In genomic region chr1:41900611-41901444, GRCh38 we compare ENCODE assay signal across 11 cellular contexts. TPM values are rescaled to one million over a fixed set of nuclear protein-coding genes. Genes with fewer than 3 reads are reported as not detected.
A peak's percentile ranks its signal among the peaks of the same experiment; 100 is the strongest.
DNase-seq lines count a peak whose midpoint lies in the region; ATAC-seq and TF ChIP-seq lines count a peak whose summit lies in the region.
"Had no signal": no experiment of that assay in that cellular context is flagged by ENCODE, and none has a peak within 500 bp of the region (broad histone marks: within the 10 kb centered on the region; RNA-seq: fewer than 3 reads in every experiment).

No MANE protein-coding gene starts in this region.

- peaks cover 37% of the 10 kb centered on the region for H3K4me1 ChIP-seq in ACC112 (ENCODE audit: control insufficient read depth, insufficient read depth, low read length, unreplicated experiment)
- no peaks in the 10 kb centered on the region; the same call in 1 of the 2 replicates for H3K4me1 ChIP-seq in H9 (ENCODE audit: insufficient read depth, low read length)
- H3K4me1 ChIP-seq: pancreas had no signal

- no peak overlapping the region for H3K9ac ChIP-seq in H9 (ENCODE audit: extremely low read depth, insufficient read length, low read length)
- H3K9ac ChIP-seq: BLaER1 treated with 17β-estradiol and CSF1 and Interleukin-3, amounts not matched to agents 10 nM and 100 nM had no signal

- no peaks in the 10 kb centered on the region for H3K79me1 ChIP-seq in H9 (ENCODE audit: insufficient read depth, low read depth, low read length, poor library complexity, severe bottlenecking)

- no peak overlapping the region for H3K4ac ChIP-seq in H9 (ENCODE audit: low read depth, low read length)

- no peak overlapping the region for H2BK15ac ChIP-seq in H9 (ENCODE audit: low read depth, low read length)

- no peaks in the 10 kb centered on the region for H3K36me3 Mint-ChIP-seq in H9 (ENCODE audit: insufficient read depth in 1 of 3, low read depth in 3 of 3)
- H3K36me3 Mint-ChIP-seq in activated T-helper 17 cell treated with anti-CD3 and anti-CD28 coated beads, Interleukin-2, amount 50 U/mL, for 72 hours (ENCODE audit: low read depth) = no peaks in the 10 kb centered on the region

- H2BK20ac ChIP-seq in H9 (ENCODE audit: low read depth, low read length, poor library complexity, severe bottlenecking) = no peak overlapping the region

- no peak overlapping the region for H2BK120ac ChIP-seq in H9 (ENCODE audit: low read depth, low read length, poor library complexity, severe bottlenecking)

- H3K23me2 ChIP-seq in H9 (ENCODE audit: insufficient read length, low read depth, low read length, poor library complexity, severe bottlenecking) = no peaks in the 10 kb centered on the region

- peaks cover 10 to 21% of the 10 kb centered on the region in 2 experiments for H3K4me1 Mint-ChIP-seq in H9
- H3K4me1 Mint-ChIP-seq in activated T-helper 17 cell treated with anti-CD3 and anti-CD28 coated beads, Interleukin-2, amount 50 U/mL, for 72 hours = peaks cover 62% of the 10 kb centered on the region

- no peak overlapping the region for H4K5ac ChIP-seq in H9 (ENCODE audit: insufficient read length, low read depth, low read length)

- in situ Hi-C loops in GM13977 (cut with MboI; ENCODE audit: low pct_unique_long_range_greater_than_20kb, low sequenced_read_pairs, unreplicated experiment) = no loop called here

- H3K4me2 ChIP-seq in H9 (ENCODE audit: insufficient read depth, insufficient read length, low read length) = no peak overlapping the region

- H3K9me3 ChIP-seq in H9 (ENCODE audit: control insufficient read depth, low read depth, low read length) = no peaks in the 10 kb centered on the region
- H3K9me3 ChIP-seq: pancreas had no signal

- H3K27me3 ChIP-seq in ACC112 (ENCODE audit: insufficient read depth, low read length) = no peaks in the 10 kb centered on the region
- no peaks in the 10 kb centered on the region for H3K27me3 ChIP-seq in H9 (ENCODE audit: insufficient read depth, low read length)
- H3K27me3 ChIP-seq in kidney epithelial cell (ENCODE audit: control insufficient read depth, insufficient read depth, low read length) = no peaks in the 10 kb centered on the region
- H3K27me3 ChIP-seq: BLaER1 treated with 17β-estradiol and CSF1 and Interleukin-3, amounts not matched to agents 10 nM and 100 nM; pancreas had no signal

- H3K4me3 ChIP-seq in ACC112 (ENCODE audit: low read depth, low read length) = peak overlapping the region; percentile 11; the same call in 1 of the 2 replicates
- peak overlapping the region; percentile 15 for H3K4me3 ChIP-seq in kidney epithelial cell (ENCODE audit: low read depth, low read length)
- H3K4me3 ChIP-seq: BLaER1 treated with 17β-estradiol and CSF1 and Interleukin-3, amounts not matched to agents 10 nM and 100 nM; pancreas had no signal

- TF ChIP-seq CTCF in H9 (conservative IDR thresholded peaks at IDR 0.05) (no peak), kidney epithelial cell (IDR thresholded peaks at IDR 0.05; ENCODE audit: insufficient read depth, low read length, poor library complexity, severe bottlenecking) (no peak), GM13977 (IDR thresholded peaks at IDR 0.05; ENCODE audit: extremely low read depth, insufficient read depth, missing control alignments) (no peak)

- H3K56ac ChIP-seq in H9 (ENCODE audit: insufficient read length, low read depth, low read length) = no peak overlapping the region

- H4K8ac ChIP-seq in H9 (replicated peaks; ENCODE audit: insufficient read length, low read depth, low read length) = no peak overlapping the region

- H3K27ac ChIP-seq in ACC112 (ENCODE audit: low read depth, low read length) = peak overlapping the region; percentile 35; the same call in 1 of the 2 replicates
- H3K27ac ChIP-seq in H9 (ENCODE audit: insufficient read length, low read depth, low read length) = no peak overlapping the region
- H3K27ac ChIP-seq: BLaER1 treated with 17β-estradiol and CSF1 and Interleukin-3, amounts not matched to agents 10 nM and 100 nM; pancreas had no signal

- peak overlapping the region in 2 of 3 experiments; percentile 19 to 33; a peak in 1 of 7 replicates for H3K27ac Mint-ChIP-seq in H9
- peak overlapping the region; percentile 58 for H3K27ac Mint-ChIP-seq in activated T-helper 17 cell treated with anti-CD3 and anti-CD28 coated beads, Interleukin-2, amount 50 U/mL, for 72 hours

- no peak overlapping the region for H3K18ac ChIP-seq in H9 (ENCODE audit: insufficient read length, low read depth, low read length)

- no peak overlapping the region for H3K23ac ChIP-seq in H9 (ENCODE audit: insufficient read length, low read depth, low read length)

- H2AFZ ChIP-seq in ACC112 (ENCODE audit: low read length, unreplicated experiment) = no peak overlapping the region
- H2AFZ ChIP-seq in H9 (ENCODE audit: low read length) = no peak overlapping the region

- H3T11ph ChIP-seq in H9 (ENCODE audit: low read length) = no peak overlapping the region

- ATAC-seq in activated T-helper 17 cell treated with anti-CD3 and anti-CD28 coated beads, Interleukin-2, amount 50 U/mL, for 72 hours (replicated peaks) = no peak
- no peak for ATAC-seq in activated CD4-positive, CD25-positive, alpha-beta regulatory T cell treated with anti-CD3 and anti-CD28 coated beads, Interleukin-2, amount 50 U/mL, for 24 hours
- ATAC-seq: pancreas had no signal

- no peak overlapping the region; a peak in 2 of 5 replicates for H3K4me3 Mint-ChIP-seq in H9
- peak overlapping the region; percentile 74 for H3K4me3 Mint-ChIP-seq in activated T-helper 17 cell treated with anti-CD3 and anti-CD28 coated beads, Interleukin-2, amount 50 U/mL, for 72 hours

- H3K79me2 ChIP-seq in ACC112 (ENCODE audit: control insufficient read depth, insufficient read depth, low read length, unreplicated experiment) (peaks cover 2% of the 10 kb centered on the region), H9 (ENCODE audit: insufficient read depth, low read length) (no peaks in the 10 kb centered on the region)

- H3K27me3 Mint-ChIP-seq in H9 (ENCODE audit: low read depth) = no peaks in the 10 kb centered on the region
- H3K27me3 Mint-ChIP-seq in activated T-helper 17 cell treated with anti-CD3 and anti-CD28 coated beads, Interleukin-2, amount 50 U/mL, for 72 hours = no peaks in the 10 kb centered on the region

- no peaks in the 10 kb centered on the region for H3K36me3 ChIP-seq in ACC112 (ENCODE audit: insufficient read depth, low read length)
- H3K36me3 ChIP-seq in kidney epithelial cell (ENCODE audit: control insufficient read depth, insufficient read depth, low read length) = no peaks in the 10 kb centered on the region
- H3K36me3 ChIP-seq: BLaER1 treated with 17β-estradiol and CSF1 and Interleukin-3, amounts not matched to agents 10 nM and 100 nM; pancreas had no signal

- H4K20me1 ChIP-seq in H9 (ENCODE audit: control insufficient read depth, insufficient read depth, insufficient read length) = no peaks in the 10 kb centered on the region
- H4K20me1 ChIP-seq: BLaER1 treated with 17β-estradiol and CSF1 and Interleukin-3, amounts not matched to agents 10 nM and 100 nM had no signal

- no peak overlapping the region for H2BK12ac ChIP-seq in H9 (ENCODE audit: insufficient read length, low read depth, low read length)

- no CpG with 5 or more reads among the region's 9 CpGs for WGBS in H9 (ENCODE audit: extremely low coverage, insufficient read length, low lambda C conversion rate)

- no peak for DNase-seq in H9
- DNase-seq in kidney epithelial cell (ENCODE audit: low read depth) = peak; percentile 74
- no peak for DNase-seq in CD1c-positive myeloid dendritic cell (ENCODE audit: extremely low spot score)
- DNase-seq in NCI-H1417 (lab: John Stamatoyannopoulos, UW) = no peak
- DNase-seq in GM13977 (ENCODE audit: low spot score) = no peak
- DNase-seq: NCI-H748 treated with DMSO at 0.1 percent for 48 hours, pancreas had no signal

- no peaks in the 10 kb centered on the region; a peak in 1 of 5 replicates for H3K9me3 Mint-ChIP-seq in H9
- peaks cover 5% of the 10 kb centered on the region for H3K9me3 Mint-ChIP-seq in activated T-helper 17 cell treated with anti-CD3 and anti-CD28 coated beads, Interleukin-2, amount 50 U/mL, for 72 hours

- H2BK5ac ChIP-seq in H9 (ENCODE audit: insufficient read length, low read length) = no peak overlapping the region

- no peak overlapping the region for H2AK5ac ChIP-seq in H9 (ENCODE audit: insufficient read length, low read length)

- no peak overlapping the region for H3K14ac ChIP-seq in H9 (ENCODE audit: insufficient read depth, low read length)

- no peak overlapping the region for H4K91ac ChIP-seq in H9 (ENCODE audit: insufficient read length, low read depth, low read length)

RNA-seq across cellular contexts. Expression of gene HIVEP3, which starts 17.9 kb away (rescaled TPM):
- total RNA-seq in H9 (2021) = 1.2 and 1.4 TPM in 2 replicates
- 10 to 100 TPM in 1 of 2 donors, 1 to 10 TPM in 1; 8.0 to 27.6 TPM for total RNA-seq in activated T-helper 17 cell treated with anti-CD3 and anti-CD28 coated beads, Interleukin-2, amount 50 U/mL, for 72 hours
- 5.8 and 7.3 TPM in 2 replicates for total RNA-seq in kidney epithelial cell
